In genomic region chr19:18940791-18941627, GRCh38 we compare ENCODE assay signal across 1 cellular context.
TF ChIP-seq lines count a peak whose summit lies in the region.

TSS of gene HOMER3 (minus strand) at chr19:18941217. CDS start at chr19:18938982, 2,235 bp downstream.

TF ChIP-seq in K562, 482 proteins besides CTCF, POLR2A, EP300 and RAD21 (continued from another document):
- TF ChIP-seq ARID3A (IDR thresholded peaks at IDR 0.05; ENCODE audit: borderline replicate concordance, low read depth, low read length) (no peak), RNF219 (CRISPR knock-in tag; IDR thresholded peaks at IDR 0.05) (no peak), VEZF1 (CRISPR knock-in tag; IDR thresholded peaks at IDR 0.05) (peak; percentile 98), PHF8 (IDR thresholded peaks at IDR 0.05; ENCODE audit: borderline replicate concordance, low read length) (peak; percentile 51; the same call in 1 of the 2 replicates)
TF ChIP-seq in K562: peak in this region for 27.
